In genomic region chr17:45413498-45413923, GRCh38 we compare ENCODE assay signal across 13 cellular contexts. TPM values are rescaled to one million over a fixed set of nuclear protein-coding genes. Genes with fewer than 3 reads are reported as not detected.
DNase-seq lines count a peak whose midpoint lies in the region; ATAC-seq, FAIRE-seq and TF ChIP-seq lines count a peak whose summit lies in the region.
"Had no signal": no experiment of that assay in that cellular context is flagged by ENCODE, and none has a peak within 500 bp of the region (broad histone marks: within the 10 kb centered on the region; RNA-seq: fewer than 3 reads in every experiment).

No MANE protein-coding gene starts in this region.

- peaks cover 8% of the 10 kb centered on the region for H3K27me3 Mint-ChIP-seq in nephron progenitor cell (ENCODE audit: low read depth, poor library complexity)
- H3K27me3 Mint-ChIP-seq: naive thymus-derived CD8-positive, alpha-beta T cell; stimulated activated naive CD8-positive, alpha-beta T cell treated with anti-CD3 and anti-CD28 coated beads, Interleukin-15, Interleukin-2, amounts not matched to agents 100 ng/mL and 50 ng/mL, for 24 hours; T-cell had no signal

- in situ Hi-C loops in gastrocnemius medialis (cut with MboI; ENCODE audit: low sequenced_read_pairs in 4 of 4) = loop anchor here in 1 of 4 donors (25.0 kb wide), 1 partner anchor 174 kb away; no protein-coding TSS in a partner anchor

- no peak overlapping the region for H3K27ac Mint-ChIP-seq in nephron progenitor cell
- H3K27ac Mint-ChIP-seq: stimulated activated naive CD8-positive, alpha-beta T cell treated with anti-CD3 and anti-CD28 coated beads, Interleukin-15, Interleukin-2, amounts not matched to agents 100 ng/mL and 50 ng/mL, for 24 hours; T-cell had no signal

- peaks cover 50% of the 10 kb centered on the region for H3K4me1 Mint-ChIP-seq in nephron progenitor cell

- H3K27ac ChIP-seq in heart right ventricle = peak overlapping the region in 2 of 10 donors; percentile 36 to 97
- H3K27ac ChIP-seq in gastrocnemius medialis = no peak overlapping the region

- no peak overlapping the region for H3K4me3 Mint-ChIP-seq in nephron progenitor cell
- H3K4me3 Mint-ChIP-seq: stimulated activated naive CD8-positive, alpha-beta T cell treated with anti-CD3 and anti-CD28 coated beads, Interleukin-15, Interleukin-2, amounts not matched to agents 100 ng/mL and 50 ng/mL, for 24 hours; T-cell had no signal

- H3K9me3 Mint-ChIP-seq in nephron progenitor cell = no peaks in the 10 kb centered on the region
- H3K9me3 Mint-ChIP-seq: naive thymus-derived CD8-positive, alpha-beta T cell; stimulated activated naive CD8-positive, alpha-beta T cell treated with anti-CD3 and anti-CD28 coated beads, Interleukin-15, Interleukin-2, amounts not matched to agents 100 ng/mL and 50 ng/mL, for 24 hours; T-cell had no signal

- H3K27me3 ChIP-seq in heart right ventricle (no peaks in the 10 kb centered on the region), gastrocnemius medialis (no peaks in the 10 kb centered on the region)

- no peak for FAIRE-seq in HTR-8/SVneo (lab: Jason Lieb, UNC)

- no peak for TF ChIP-seq POLR2A in gastrocnemius medialis (IDR thresholded peaks at IDR 0.05)

- H3K4me3 ChIP-seq in heart right ventricle (no peak overlapping the region), gastrocnemius medialis (no peak overlapping the region)

- intact Hi-C loops in heart right ventricle (cut with DNase I) (no loop called here), gastrocnemius medialis (cut with DNase I; ENCODE audit: low total_unique reads) (no loop called here)

- 73 to 83% methylated on average over 9 of the region's 9 CpGs for WGBS in heart right ventricle, 2 donors

- no peaks in the 10 kb centered on the region for H3K9me3 ChIP-seq in heart right ventricle
- no peaks in the 10 kb centered on the region for H3K9me3 ChIP-seq in gastrocnemius medialis

- ATAC-seq in GM18909 (IDR thresholded peaks at IDR 0.05; ENCODE audit: poor library complexity, unreplicated experiment) = peak; percentile 59
- peak in 6 of 8 donors; percentile 23 to 49 (median 40) for ATAC-seq in heart right ventricle
- ATAC-seq in gastrocnemius medialis = no peak
- ATAC-seq in GM19324 (IDR thresholded peaks at IDR 0.05; ENCODE audit: low FRiP score, unreplicated experiment) = no peak
- ATAC-seq: naive thymus-derived CD8-positive, alpha-beta T cell; T-cell had no signal

- H3K4me1 ChIP-seq in heart right ventricle = peaks cover 22 to 66% (median 64%) of the 10 kb centered on the region in 9 donors
- H3K4me1 ChIP-seq in gastrocnemius medialis = peaks cover 9 to 16% of the 10 kb centered on the region in 2 donors

- no peak for TF ChIP-seq CTCF in heart right ventricle (IDR thresholded peaks at IDR 0.05)
- no peak for TF ChIP-seq CTCF in gastrocnemius medialis (IDR thresholded peaks at IDR 0.05 in 4 of 5, conservative IDR thresholded peaks at IDR 0.05 in 1 of 5)
- TF ChIP-seq CTCF in nephron progenitor cell (IDR thresholded peaks at IDR 0.05) = no peak

- no peaks in the 10 kb centered on the region for H3K36me3 Mint-ChIP-seq in nephron progenitor cell (ENCODE audit: low read depth)

- DNase-seq in NOMO-1 treated with dmso at 0.1 percent for 144 hours (lab: John Stamatoyannopoulos, UW; ENCODE audit: unreplicated experiment) (peak; percentile 49), heart right ventricle (peak in 1 of 2 donors; percentile 60), gastrocnemius medialis (peak; percentile 14 to 48), NCI-H510A treated with DMSO at 0.1 percent for 48 hours (lab: John Stamatoyannopoulos, UW) (no peak), nephron progenitor cell (no peak), HTR-8/SVneo (ENCODE audit: insufficient read length, low spot score) (no peak)
- DNase-seq: effector memory CD4-positive, alpha-beta T cell; IMR-90 had no signal

- H3K36me3 ChIP-seq in heart right ventricle = peaks cover 0 to 7% (median 0%) of the 10 kb centered on the region in 9 donors
- H3K36me3 ChIP-seq in gastrocnemius medialis = no peaks in the 10 kb centered on the region

RNA-seq across cellular contexts. Expression of gene ARHGAP27, which starts 19.2 kb away (rescaled TPM):
- 10 to 100 TPM; 15.2 to 46.9 (median 25.3) TPM for total RNA-seq in heart right ventricle
- 10 to 100 TPM; 17.9 to 65.8 TPM for polyA plus RNA-seq in heart right ventricle
- total RNA-seq in gastrocnemius medialis = 1 to 10 TPM; 4.2 to 6.0 (median 5.1) TPM

Comparison
In these comparisons a context has a peak if more than half of its experiments do, and no peak if none do; other contexts are left out.
1. ATAC-seq: peak in GM18909 (single experiment) and heart right ventricle (6 of 8); none in gastrocnemius medialis (0 of 2) and GM19324 (single experiment).
2. DNase-seq: peak in NOMO-1 treated with dmso at 0.1 percent for 144 hours (single experiment) and gastrocnemius medialis (2 of 2); none in NCI-H510A treated with DMSO at 0.1 percent for 48 hours (single experiment), nephron progenitor cell (single experiment) and HTR-8/SVneo (single experiment).